In the genomic region with DNA sequence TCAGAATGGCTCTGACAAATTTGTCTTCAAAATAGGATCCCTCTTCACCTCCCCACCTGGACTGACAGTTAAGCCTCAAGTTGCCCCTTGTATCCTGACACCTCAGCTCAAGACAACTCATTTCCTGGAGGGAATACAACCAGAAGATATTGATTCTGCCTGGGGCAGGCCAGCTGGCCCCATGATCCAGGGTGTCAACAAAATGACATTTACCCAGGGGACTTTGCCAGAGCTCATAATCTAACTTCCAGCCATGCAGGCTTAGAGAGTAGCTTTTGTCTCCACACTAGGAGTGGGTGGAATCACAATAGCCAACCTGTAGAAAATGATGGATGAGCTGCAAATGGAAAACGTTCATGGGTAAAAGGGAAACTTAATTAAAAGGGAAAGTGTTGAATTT, we compare ENCODE assay signal across 17 cellular contexts.
DNase-seq lines count a peak whose midpoint lies in the region; ATAC-seq and TF ChIP-seq lines count a peak whose summit lies in the region.
"Had no signal": no experiment of that assay in that cellular context is flagged by ENCODE, and none has a peak within 500 bp of the region (broad histone marks: within the 10 kb centered on the region; RNA-seq: fewer than 3 reads in every experiment).

No MANE protein-coding gene starts in this region.

- ATAC-seq in HG03342 (IDR thresholded peaks at IDR 0.05; ENCODE audit: unreplicated experiment): no peak
- ATAC-seq: GM23338 had no signal

- H3K27me3 Mint-ChIP-seq in nephron progenitor cell (ENCODE audit: low read depth, poor library complexity): no peaks in the 10 kb centered on the region

- no peaks in the 10 kb centered on the region for H3K36me3 Mint-ChIP-seq in nephron progenitor cell (ENCODE audit: low read depth)

- H3K27ac Mint-ChIP-seq in nephron progenitor cell: peak overlapping the region; percentile 62
- H3K27ac Mint-ChIP-seq: CD4-positive, alpha-beta T cell; GM23338 had no signal

- TF ChIP-seq CTCF in nephron progenitor cell (IDR thresholded peaks at IDR 0.05): no peak

- no peaks in the 10 kb centered on the region for H3K9me3 Mint-ChIP-seq in nephron progenitor cell
- H3K9me3 Mint-ChIP-seq: CD4-positive, alpha-beta T cell had no signal

- no peak overlapping the region for H3K4me3 Mint-ChIP-seq in nephron progenitor cell
- H3K4me3 Mint-ChIP-seq: CD4-positive, alpha-beta T cell; GM23338 had no signal

- H3K4me1 Mint-ChIP-seq in nephron progenitor cell: peaks cover 12% of the 10 kb centered on the region

- DNase-seq in DMS153 (lab: John Stamatoyannopoulos, UW) (peak; percentile 77), NCI-H128 (lab: John Stamatoyannopoulos, UW; ENCODE audit: unreplicated experiment) (peak; percentile 71), NCI-H774 (lab: John Stamatoyannopoulos, UW) (peak; percentile 4), nephron progenitor cell (no peak), midbrain (lab: John Stamatoyannopoulos, UW) (no peak)
- no peak for DNase-seq in effector CD4-positive, alpha-beta T cell
- DNase-seq: Caco-2; CD4-positive, alpha-beta T cell; DMS 273 treated with DMSO at 0.1 percent for 48 hours; MG63; NCI-H2171; NCI-H446 treated with DMSO at 0.1 percent for 48 hours; NCI-H526 treated with DMSO at 0.1 percent for 48 hours; SHP77 treated with DMSO at 0.1 percent for 48 hours; SK-N-SH had no signal

Comparison
In these comparisons a context has a peak if more than half of its experiments do, and no peak if none do; other contexts are left out.
1. DNase-seq: peak in DMS153 (single experiment), NCI-H128 (single experiment) and NCI-H774 (single experiment); none in nephron progenitor cell (single experiment), midbrain (single experiment) and effector CD4-positive, alpha-beta T cell (single experiment).